In the genomic region with DNA sequence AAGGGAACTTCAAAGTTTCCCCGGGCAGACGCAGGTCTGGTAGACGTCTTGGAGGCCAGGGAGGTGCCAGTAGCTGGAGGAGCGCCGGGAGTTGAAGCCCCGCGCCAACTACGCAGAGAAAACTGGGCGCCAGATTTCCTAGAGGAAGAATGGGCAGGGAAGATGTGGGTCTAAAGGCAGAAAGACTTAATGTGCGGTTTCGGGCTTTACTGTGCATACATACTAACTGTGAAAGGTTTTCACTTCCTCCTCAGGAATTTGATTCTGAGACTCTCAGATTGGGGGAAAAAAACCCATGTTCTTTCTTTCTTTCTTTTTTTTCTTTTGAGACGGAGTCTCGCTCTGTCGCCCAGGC, we compare ENCODE assay signal across 9 cellular contexts. TPM values are rescaled to one million over a fixed set of nuclear protein-coding genes. Genes with fewer than 3 reads are reported as not detected.
DNase-seq lines count a peak whose midpoint lies in the region; ATAC-seq, FAIRE-seq and TF ChIP-seq lines count a peak whose summit lies in the region.
"Had no signal": no experiment of that assay in that cellular context is flagged by ENCODE, and none has a peak within 500 bp of the region (broad histone marks: within the 10 kb centered on the region; RNA-seq: fewer than 3 reads in every experiment).

No MANE protein-coding gene starts in this region.

- H2AFZ ChIP-seq in PC-3 (ENCODE audit: low read length): peak overlapping the region; percentile 96; the same call in 1 of the 2 replicates

- no peak overlapping the region for H3K4me3 ChIP-seq in CD4-positive, CD25-positive, alpha-beta regulatory T cell (ENCODE audit: low read depth, low read length)
- H3K4me3 ChIP-seq in PC-3 (ENCODE audit: low read length): peak overlapping the region; percentile 80; the same call in 1 of the 2 replicates

- peaks cover 13% of the 10 kb centered on the region for H3K36me3 Mint-ChIP-seq in CD4-positive, CD25-positive, alpha-beta regulatory T cell
- peaks cover 8% of the 10 kb centered on the region for H3K36me3 Mint-ChIP-seq in memory B cell

- no peak for ATAC-seq in CD4-positive, CD25-positive, alpha-beta regulatory T cell (ENCODE audit: low read depth in 2 of 2)
- peak; percentile 20 for ATAC-seq in GM21529 (IDR thresholded peaks at IDR 0.05; ENCODE audit: unreplicated experiment)
- no peak for ATAC-seq in PC-3
- peak; percentile 66 for ATAC-seq in memory B cell (ENCODE audit: low read depth)

- CTCF ChIA-PET in PC-3 (lab: Charles Lee): no interaction called here

- H3K9me2 ChIP-seq in PC-3 (replicated peaks; ENCODE audit: low read length): no peaks in the 10 kb centered on the region

- no peak overlapping the region for H3K9ac ChIP-seq in PC-3 (ENCODE audit: low read length)

- H3K4me2 ChIP-seq in PC-3 (ENCODE audit: low read length): peak overlapping the region; percentile 94

- H3K27me3 Mint-ChIP-seq in CD4-positive, CD25-positive, alpha-beta regulatory T cell: peaks cover 16% of the 10 kb centered on the region
- H3K27me3 Mint-ChIP-seq in memory B cell: peaks cover 2% of the 10 kb centered on the region

- intact Hi-C loops in PC-3 (cut with micrococcal nuclease): no loop called here

- no peaks in the 10 kb centered on the region for H3F3A ChIP-seq in PC-3 (ENCODE audit: low read length, unreplicated experiment)

- no peaks in the 10 kb centered on the region for H4K20me1 ChIP-seq in PC-3 (ENCODE audit: low read length)

- H3K9me3 ChIP-seq in CD4-positive, CD25-positive, alpha-beta regulatory T cell (ENCODE audit: control insufficient read depth in 2 of 2, low read length in 2 of 2): no peaks in the 10 kb centered on the region
- peaks cover 3% of the 10 kb centered on the region; the same call in 1 of the 2 replicates for H3K9me3 ChIP-seq in PC-3 (ENCODE audit: low read length)

- peaks cover 0 to 23% (median 13%) of the 10 kb centered on the region in 4 donors for H3K4me1 Mint-ChIP-seq in CD4-positive, CD25-positive, alpha-beta regulatory T cell
- H3K4me1 Mint-ChIP-seq in memory B cell: peaks cover 2% of the 10 kb centered on the region

- H3K27me3 ChIP-seq in CD4-positive, CD25-positive, alpha-beta regulatory T cell (ENCODE audit: control insufficient read depth, insufficient read depth, low read length): peaks cover 2% of the 10 kb centered on the region
- no peaks in the 10 kb centered on the region for H3K27me3 ChIP-seq in PC-3 (ENCODE audit: low read length)

- H3K4me3 Mint-ChIP-seq in CD4-positive, CD25-positive, alpha-beta regulatory T cell: peak overlapping the region; percentile 85 to 93 (median 88)
- peak overlapping the region; percentile 84 for H3K4me3 Mint-ChIP-seq in memory B cell

- FAIRE-seq in GM19239 (lab: Jason Lieb, UNC): no peak

- H3K4me1 ChIP-seq in CD4-positive, CD25-positive, alpha-beta regulatory T cell (ENCODE audit: control insufficient read depth, insufficient read depth, low read length, poor library complexity, severe bottlenecking): peaks cover 17% of the 10 kb centered on the region
- H3K4me1 ChIP-seq in PC-3 (ENCODE audit: insufficient read depth, low read length): peaks cover 10% of the 10 kb centered on the region

- H3K27ac Mint-ChIP-seq in CD4-positive, CD25-positive, alpha-beta regulatory T cell: peak overlapping the region in 2 of 3 donors; percentile 86 to 87
- H3K27ac Mint-ChIP-seq in memory B cell: peak overlapping the region; percentile 84

- H3K79me2 ChIP-seq in PC-3 (ENCODE audit: low read length): no peaks in the 10 kb centered on the region

- peaks cover 4% of the 10 kb centered on the region for H3K36me3 ChIP-seq in CD4-positive, CD25-positive, alpha-beta regulatory T cell (ENCODE audit: control insufficient read depth, insufficient read depth, low read length)
- peaks cover 5% of the 10 kb centered on the region; the same call in 1 of the 2 replicates for H3K36me3 ChIP-seq in PC-3 (ENCODE audit: low read depth, low read length)

- TF ChIP-seq CTCF in PC-3 (conservative IDR thresholded peaks at IDR 0.05; ENCODE audit: low read depth, low read length) (no peak), GM20000 (IDR thresholded peaks at IDR 0.05; ENCODE audit: extremely low read depth, missing control alignments) (no peak)

- no TSS peak for BruUV-seq in PC-3 (replicated peaks; lab: Mats Ljungman, UMichigan)

- DNase-seq in CD4-positive, CD25-positive, alpha-beta regulatory T cell: no peak
- no peak for DNase-seq in PC-3
- DNase-seq in memory B cell (ENCODE audit: low spot score in 2 of 2): no peak
- no peak for DNase-seq in GM20000 (ENCODE audit: low spot score)
- DNase-seq in GM19239 (ENCODE audit: insufficient read length, low spot score): no peak
- DNase-seq in EL: no peak
- no peak for DNase-seq in effector CD4-positive, alpha-beta T cell

- peak overlapping the region; percentile 52 for H3K27ac ChIP-seq in CD4-positive, CD25-positive, alpha-beta regulatory T cell (ENCODE audit: insufficient read depth, low read length, poor library complexity, severe bottlenecking)
- no peak overlapping the region for H3K27ac ChIP-seq in PC-3 (ENCODE audit: low read length)
- H3K27ac ChIP-seq: epithelial cell of prostate had no signal

- POLR2A ChIA-PET in PC-3 (lab: Charles Lee; ENCODE audit: unreplicated experiment): no interaction called here

- peaks cover 0 to 5% (median 0%) of the 10 kb centered on the region in 7 donors for H3K9me3 Mint-ChIP-seq in CD4-positive, CD25-positive, alpha-beta regulatory T cell
- no peaks in the 10 kb centered on the region for H3K9me3 Mint-ChIP-seq in memory B cell

RNA-seq across cellular contexts. Expression of a gene that starts 0.3 kb away (rescaled TPM):
- 5.4 TPM for total RNA-seq in CD4-positive, CD25-positive, alpha-beta regulatory T cell
- polyA plus RNA-seq in CD4-positive, CD25-positive, alpha-beta regulatory T cell: 10 to 100 TPM in 3 of 4 donors, 1 to 10 TPM in 1; 8.1 to 14.4 (median 11.9) TPM
- total RNA-seq in PC-3 (2014; rRNA removed): 14.0 and 20.6 TPM in 2 replicates

Comparison
In these comparisons a context has a peak if more than half of its experiments do, and no peak if none do; other contexts are left out.
1. ATAC-seq: peak in GM21529 (single experiment) and memory B cell (single experiment); none in CD4-positive, CD25-positive, alpha-beta regulatory T cell (0 of 2) and PC-3 (single experiment).